ENCODE assay signal across 17 cellular contexts in genomic region chr3:126466886-126467610, GRCh38. TPM values are rescaled to one million over a fixed set of nuclear protein-coding genes. Genes with fewer than 3 reads are reported as not detected.
DNase-seq lines count a peak whose midpoint lies in the region; ATAC-seq and TF ChIP-seq lines count a peak whose summit lies in the region.
"Had no signal": no experiment of that assay in that cellular context is flagged by ENCODE, and none has a peak within 500 bp of the region (broad histone marks: within the 10 kb centered on the region; RNA-seq: fewer than 3 reads in every experiment).

No MANE protein-coding gene starts in this region.

- H3K27me3 Mint-ChIP-seq in CD8-positive, alpha-beta T cell (ENCODE audit: low read depth) = no peaks in the 10 kb centered on the region
- H3K27me3 Mint-ChIP-seq in activated CD8-positive, alpha-beta T cell treated with anti-CD3 and anti-CD28 coated beads, Interleukin-2, amount 10 ng/mL, durations not matched to agents 7 days and 5 days (ENCODE audit: low read depth) = no peaks in the 10 kb centered on the region

- H3K4me3 Mint-ChIP-seq in CD8-positive, alpha-beta T cell = no peak overlapping the region
- no peak overlapping the region for H3K4me3 Mint-ChIP-seq in activated CD8-positive, alpha-beta T cell treated with anti-CD3 and anti-CD28 coated beads, Interleukin-2, amount 10 ng/mL, durations not matched to agents 7 days and 5 days
- H3K4me3 Mint-ChIP-seq: activated naive CD4-positive, alpha-beta T cell treated with anti-CD3 and anti-CD28 coated beads for 36 hours; nephron progenitor cell had no signal

- peaks cover 14% of the 10 kb centered on the region for H3K4me1 ChIP-seq in BLaER1
- peaks cover 5% of the 10 kb centered on the region for H3K4me1 ChIP-seq in CD8-positive, alpha-beta T cell (ENCODE audit: insufficient read depth, low read length)
- peaks cover 59 to 67% of the 10 kb centered on the region in 2 experiments for H3K4me1 ChIP-seq in neutrophil (ENCODE audit: control insufficient read depth in 1 of 2, insufficient read depth in 1 of 2, low read depth in 1 of 2, low read length in 1 of 2)

- peaks cover 44% of the 10 kb centered on the region for H3K4me1 Mint-ChIP-seq in CD8-positive, alpha-beta T cell (ENCODE audit: low read depth)
- H3K4me1 Mint-ChIP-seq in activated CD8-positive, alpha-beta T cell treated with anti-CD3 and anti-CD28 coated beads, Interleukin-2, amount 10 ng/mL, durations not matched to agents 7 days and 5 days (ENCODE audit: low read depth) = peaks cover 30% of the 10 kb centered on the region

- H3K9ac ChIP-seq in BLaER1 = no peak overlapping the region
- H3K9ac ChIP-seq: SK-N-SH had no signal

- peaks cover 99% of the 10 kb centered on the region for H4K20me1 ChIP-seq in BLaER1

- CTCF ChIA-PET in CD8-positive, alpha-beta T cell (lab: Charles Lee) = interaction anchor here (1.1 kb wide), 1 partner anchor 8 kb away, joined by 3 read pairs; no protein-coding TSS in a partner anchor
- CTCF ChIA-PET in activated CD8-positive, alpha-beta T cell treated with anti-CD3 and anti-CD28 coated beads, Interleukin-2, amount 10 ng/mL, durations not matched to agents 7 days and 5 days (lab: Charles Lee) = no interaction called here

- no peaks in the 10 kb centered on the region for H3K27me3 ChIP-seq in BLaER1
- no peaks in the 10 kb centered on the region for H3K27me3 ChIP-seq in CD8-positive, alpha-beta T cell (ENCODE audit: insufficient read depth, low read length)
- no peaks in the 10 kb centered on the region for H3K27me3 ChIP-seq in neutrophil
- H3K27me3 ChIP-seq: BE2C, cardiac muscle cell had no signal

- peak overlapping the region; percentile 4; the same call in 1 of the 2 replicates for H3K4me2 ChIP-seq in BLaER1
- H3K4me2 ChIP-seq: SK-N-SH had no signal

- H3K27ac ChIP-seq in BLaER1 (no peak overlapping the region), neutrophil (peak overlapping the region; percentile 96)
- H3K27ac ChIP-seq in CD8-positive, alpha-beta T cell (ENCODE audit: low read depth, low read length) = no peak overlapping the region

- no peak for TF ChIP-seq CTCF in CD8-positive, alpha-beta T cell (IDR thresholded peaks at IDR 0.05)
- TF ChIP-seq CTCF in neutrophil (IDR thresholded peaks at IDR 0.05) = no peak

- no peak for ATAC-seq in CD8-positive, alpha-beta T cell
- no peak for ATAC-seq in activated CD8-positive, alpha-beta T cell treated with anti-CD3 and anti-CD28 coated beads, Interleukin-2, amount 10 ng/mL, durations not matched to agents 7 days and 5 days
- no peak for ATAC-seq in GM21723 (IDR thresholded peaks at IDR 0.05; ENCODE audit: unreplicated experiment)

- intact Hi-C loops in CD8-positive, alpha-beta T cell (cut with DNase I, micrococcal nuclease) = no loop called here

- peaks cover 90% of the 10 kb centered on the region for H3K36me3 Mint-ChIP-seq in CD8-positive, alpha-beta T cell
- peaks cover 60% of the 10 kb centered on the region for H3K36me3 Mint-ChIP-seq in activated CD8-positive, alpha-beta T cell treated with anti-CD3 and anti-CD28 coated beads, Interleukin-2, amount 10 ng/mL, durations not matched to agents 7 days and 5 days (ENCODE audit: low read depth)

- H3K9me3 ChIP-seq in BLaER1 (no peaks in the 10 kb centered on the region), neutrophil (no peaks in the 10 kb centered on the region)
- H3K9me3 ChIP-seq in CD8-positive, alpha-beta T cell (ENCODE audit: low read length) = no peaks in the 10 kb centered on the region
- H3K9me3 ChIP-seq: BE2C, SK-N-SH had no signal

- H3K4me3 ChIP-seq in BLaER1 = no peak overlapping the region
- H3K4me3 ChIP-seq in CD8-positive, alpha-beta T cell (ENCODE audit: low read depth, low read length) = no peak overlapping the region
- no peak overlapping the region for H3K4me3 ChIP-seq in neutrophil (ENCODE audit: low read depth in 1 of 2, low read length in 1 of 2)
- H3K4me3 ChIP-seq: cardiac muscle cell, lung had no signal

- H3K9me3 Mint-ChIP-seq in CD8-positive, alpha-beta T cell = no peaks in the 10 kb centered on the region
- H3K9me3 Mint-ChIP-seq in activated CD8-positive, alpha-beta T cell treated with anti-CD3 and anti-CD28 coated beads, Interleukin-2, amount 10 ng/mL, durations not matched to agents 7 days and 5 days (ENCODE audit: insufficient read depth) = no peaks in the 10 kb centered on the region
- H3K9me3 Mint-ChIP-seq: activated naive CD4-positive, alpha-beta T cell treated with anti-CD3 and anti-CD28 coated beads for 36 hours; nephron progenitor cell had no signal

- H3K27ac Mint-ChIP-seq in CD8-positive, alpha-beta T cell = peak overlapping the region; percentile 62
- H3K27ac Mint-ChIP-seq in activated CD8-positive, alpha-beta T cell treated with anti-CD3 and anti-CD28 coated beads, Interleukin-2, amount 10 ng/mL, durations not matched to agents 7 days and 5 days = peak overlapping the region; percentile 47
- H3K27ac Mint-ChIP-seq: activated naive CD4-positive, alpha-beta T cell treated with anti-CD3 and anti-CD28 coated beads for 36 hours; nephron progenitor cell had no signal

- POLR2A ChIA-PET in CD8-positive, alpha-beta T cell (lab: Charles Lee) = no interaction called here
- POLR2A ChIA-PET in activated CD8-positive, alpha-beta T cell treated with anti-CD3 and anti-CD28 coated beads, Interleukin-2, amount 10 ng/mL, durations not matched to agents 7 days and 5 days (lab: Charles Lee) = interaction anchor here (1.2 kb wide), 1 partner anchor 9 kb away, joined by 3 read pairs; the partner anchor contains the start of gene ZXDC

- H3K36me3 ChIP-seq in BLaER1 = peaks cover 98% of the 10 kb centered on the region
- H3K36me3 ChIP-seq in CD8-positive, alpha-beta T cell (ENCODE audit: insufficient read depth, low read length) = peaks cover 69% of the 10 kb centered on the region
- peaks cover 91% of the 10 kb centered on the region for H3K36me3 ChIP-seq in neutrophil

- DNase-seq in CD8-positive, alpha-beta T cell = no peak
- DNase-seq in activated CD8-positive, alpha-beta T cell treated with anti-CD3 and anti-CD28 coated beads, Interleukin-2, amount 10 ng/mL, durations not matched to agents 7 days and 5 days = no peak
- DNase-seq in GM03348 (ENCODE audit: low spot score) (no peak), NCI-H128 (lab: John Stamatoyannopoulos, UW; ENCODE audit: unreplicated experiment) (no peak)
- DNase-seq: activated naive CD4-positive, alpha-beta T cell treated with anti-CD3 and anti-CD28 coated beads for 36 hours; DMS79; NCI-H345; nephron progenitor cell; SK-N-SH; stimulated activated CD4-positive, alpha-beta T cell treated with anti-CD3 and anti-CD28 coated beads, Interleukin-4, amount 100 ng/mL, for 1 hour had no signal

RNA-seq across cellular contexts. Expression of gene ZXDC, which starts 8.6 kb away (rescaled TPM):
- 10 to 100 TPM; 60.7 to 62.8 TPM for total RNA-seq in CD8-positive, alpha-beta T cell
- total RNA-seq in activated CD8-positive, alpha-beta T cell treated with anti-CD3 and anti-CD28 coated beads, Interleukin-2, amount 10 ng/mL, durations not matched to agents 7 days and 5 days = 10 to 100 TPM; 26.6 to 27.3 TPM

RNA-seq across cellular contexts. Expression of gene UROC1, which starts 50.5 kb away (rescaled TPM):
- total RNA-seq in CD8-positive, alpha-beta T cell = not detected
- under 1 TPM in 1 of 2 experiments, not detected in 1; 0.13 TPM for total RNA-seq in activated CD8-positive, alpha-beta T cell treated with anti-CD3 and anti-CD28 coated beads, Interleukin-2, amount 10 ng/mL, durations not matched to agents 7 days and 5 days
- total RNA-seq: activated naive CD4-positive, alpha-beta T cell treated with anti-CD3 and anti-CD28 coated beads for 36 hours; cardiac muscle cell; H1 had no signal

RNA-seq across cellular contexts. Expression of gene CHST13, which starts 56.9 kb away (rescaled TPM):
- not detected for total RNA-seq in CD8-positive, alpha-beta T cell
- not detected for total RNA-seq in activated CD8-positive, alpha-beta T cell treated with anti-CD3 and anti-CD28 coated beads, Interleukin-2, amount 10 ng/mL, durations not matched to agents 7 days and 5 days
- total RNA-seq: activated naive CD4-positive, alpha-beta T cell treated with anti-CD3 and anti-CD28 coated beads for 36 hours had no signal
